ENCODE assay signal across 1 cellular context in genomic region chr5:142798099-142798768, GRCh38.
TF ChIP-seq lines count a peak whose summit lies in the region.

No MANE protein-coding gene starts in this region.

TF ChIP-seq in GM23338, 12 proteins besides CTCF, POLR2A, EP300 and RAD21 (continued from another document):
- no peak for TF ChIP-seq ZNF462 (CRISPR knock-in tag; IDR thresholded peaks at IDR 0.05)
- no peak for TF ChIP-seq CREB1 (CRISPR knock-in tag; IDR thresholded peaks at IDR 0.05; ENCODE audit: low read depth)
- TF ChIP-seq NANOG (IDR thresholded peaks at IDR 0.05; ENCODE audit: borderline replicate concordance), result no peak
- no peak for TF ChIP-seq JUNB (IDR thresholded peaks at IDR 0.05; ENCODE audit: unreplicated experiment)
